10 cellular contexts compared by ENCODE assay signal in the genomic region with DNA sequence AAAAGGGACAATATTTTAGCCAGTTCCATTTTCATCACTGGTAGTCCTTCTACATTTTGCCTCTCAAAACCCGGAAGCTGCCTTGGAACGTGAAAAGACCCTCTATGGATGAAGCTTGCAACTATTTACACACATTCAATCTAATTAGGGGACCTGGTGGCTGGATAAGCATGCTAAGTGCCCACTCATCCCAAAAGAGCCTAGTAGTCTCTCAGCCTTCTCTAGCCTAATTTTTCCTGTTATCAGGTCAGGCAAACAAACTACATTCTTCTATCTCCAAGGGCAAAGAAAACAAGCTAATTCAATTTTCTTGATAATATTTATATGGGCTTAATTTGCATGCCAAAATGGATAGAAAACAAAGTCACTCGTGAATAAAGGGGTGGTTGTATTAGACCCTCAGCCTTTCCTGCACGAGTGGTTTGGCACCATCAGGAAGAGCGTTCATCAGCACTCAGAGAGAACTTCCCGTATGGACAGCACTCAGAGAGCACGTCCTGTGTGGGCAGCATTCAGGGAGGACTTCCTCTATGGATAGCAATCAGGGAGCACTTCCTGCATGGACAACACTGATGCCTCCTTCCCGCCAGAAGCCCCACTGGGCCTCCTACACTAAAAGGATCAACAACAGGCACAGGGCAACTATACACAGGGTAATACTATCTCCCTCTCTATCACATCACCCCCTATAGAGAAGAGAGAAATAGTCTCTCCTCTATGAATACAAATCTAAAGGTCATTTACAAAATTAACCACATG.
A peak's percentile ranks its signal among the peaks of the same experiment; 100 is the strongest.
DNase-seq lines count a peak whose midpoint lies in the region; ATAC-seq and TF ChIP-seq lines count a peak whose summit lies in the region.
"Had no signal": no experiment of that assay in that cellular context is flagged by ENCODE, and none has a peak within 500 bp of the region (broad histone marks: within the 10 kb centered on the region; RNA-seq: fewer than 3 reads in every experiment).

No MANE protein-coding gene starts in this region.

- peaks cover 81% of the 10 kb centered on the region for H3K4me1 Mint-ChIP-seq in activated CD4-positive, alpha-beta memory T cell treated with anti-CD3 and anti-CD28 coated beads for 36 hours (ENCODE audit: low read depth)

- H2BK5ac ChIP-seq in mesendoderm (ENCODE audit: low read length): peak overlapping the region; percentile 20

- no peak overlapping the region for H2BK120ac ChIP-seq in mesendoderm (ENCODE audit: low read depth, low read length)

- no peak overlapping the region for H4K8ac ChIP-seq in mesendoderm (ENCODE audit: low read depth, low read length)

- no peak overlapping the region for H3K4me3 Mint-ChIP-seq in activated CD4-positive, alpha-beta memory T cell treated with anti-CD3 and anti-CD28 coated beads for 36 hours
- H3K4me3 Mint-ChIP-seq: B cell had no signal

- H3K79me2 ChIP-seq in ACC112 (ENCODE audit: control insufficient read depth, insufficient read depth, low read length, unreplicated experiment) (peaks cover 88% of the 10 kb centered on the region), mesendoderm (ENCODE audit: control insufficient read depth, insufficient read depth, low read length) (peaks cover 51% of the 10 kb centered on the region)

- WGBS in mesendoderm (ENCODE audit: extremely low coverage, insufficient coverage, low lambda C conversion rate): no CpG with 5 or more reads among the region's 8 CpGs

- H3K4me2 ChIP-seq in mesendoderm (ENCODE audit: low read length): no peak overlapping the region

- peaks cover 11% of the 10 kb centered on the region for H3K79me1 ChIP-seq in mesendoderm (ENCODE audit: low read length)

- peak overlapping the region; percentile 92 for H3K18ac ChIP-seq in mesendoderm (ENCODE audit: low read length)

- no peak overlapping the region for H4K5ac ChIP-seq in mesendoderm (ENCODE audit: low read length)

- TF ChIP-seq CTCF in coronary artery (IDR thresholded peaks at IDR 0.05): no peak

- no peak overlapping the region for H2BK15ac ChIP-seq in mesendoderm (replicated peaks; ENCODE audit: low read depth)

- no peak overlapping the region for H3K27ac Mint-ChIP-seq in activated CD4-positive, alpha-beta memory T cell treated with anti-CD3 and anti-CD28 coated beads for 36 hours
- H3K27ac Mint-ChIP-seq: B cell had no signal

- CTCF ChIA-PET in activated CD4-positive, alpha-beta memory T cell treated with anti-CD3 and anti-CD28 coated beads for 36 hours (lab: Charles Lee): interaction anchor here (0.7 to 1.6 kb wide), 3 partner anchors 9 to 261 kb away, joined by 3 to 4 read pairs (median 3); no protein-coding TSS in a partner anchor

- POLR2A ChIA-PET in activated CD4-positive, alpha-beta memory T cell treated with anti-CD3 and anti-CD28 coated beads for 36 hours (lab: Charles Lee): no interaction called here

- no peaks in the 10 kb centered on the region for H3K27me3 ChIP-seq in ACC112 (ENCODE audit: insufficient read depth, low read length)
- no peaks in the 10 kb centered on the region for H3K27me3 ChIP-seq in mesendoderm (ENCODE audit: insufficient read depth, low read length, poor library complexity)

- H3K9me3 Mint-ChIP-seq in activated CD4-positive, alpha-beta memory T cell treated with anti-CD3 and anti-CD28 coated beads for 36 hours: no peaks in the 10 kb centered on the region

- H3K9ac ChIP-seq in mesendoderm (ENCODE audit: low read length): no peak overlapping the region

- peak overlapping the region; percentile 51 for H3K56ac ChIP-seq in mesendoderm (ENCODE audit: low read length)

- H3K36me3 ChIP-seq in ACC112 (ENCODE audit: insufficient read depth, low read length): peaks cover 2% of the 10 kb centered on the region
- H3K36me3 ChIP-seq in mesendoderm (ENCODE audit: control insufficient read depth, insufficient read depth, low read length): no peaks in the 10 kb centered on the region

- H3K27ac ChIP-seq in ACC112 (ENCODE audit: low read depth, low read length) (peak overlapping the region; percentile 97), coronary artery (peak overlapping the region in 1 of 2 donors; percentile 51), mesendoderm (ENCODE audit: low read depth, low read length) (peak overlapping the region; percentile 14)

- no peaks in the 10 kb centered on the region for H3K27me3 Mint-ChIP-seq in activated CD4-positive, alpha-beta memory T cell treated with anti-CD3 and anti-CD28 coated beads for 36 hours
- H3K27me3 Mint-ChIP-seq: B cell had no signal

- no peak for ATAC-seq in GM21526 (IDR thresholded peaks at IDR 0.05; ENCODE audit: low FRiP score, unreplicated experiment)
- ATAC-seq in GM19328 (IDR thresholded peaks at IDR 0.05; ENCODE audit: unreplicated experiment): no peak

- intact Hi-C loops in activated CD4-positive, alpha-beta memory T cell treated with anti-CD3 and anti-CD28 coated beads for 36 hours (cut with micrococcal nuclease): no loop called here

- peaks cover 94% of the 10 kb centered on the region for H3K4me1 ChIP-seq in ACC112 (ENCODE audit: control insufficient read depth, insufficient read depth, low read length, unreplicated experiment)
- H3K4me1 ChIP-seq in mesendoderm (ENCODE audit: control insufficient read depth, low read depth, low read length): peaks cover 15% of the 10 kb centered on the region

- no peak overlapping the region for H2AFZ ChIP-seq in ACC112 (ENCODE audit: low read length, unreplicated experiment)

- DNase-seq in NCI-H1092 (lab: John Stamatoyannopoulos, UW) (peak; percentile 19), coronary artery (ENCODE audit: low spot score) (no peak), mesendoderm (peak; percentile 88), OCI-M2 (lab: John Stamatoyannopoulos, UW; ENCODE audit: unreplicated experiment) (no peak)
- DNase-seq in activated CD4-positive, alpha-beta memory T cell treated with anti-CD3 and anti-CD28 coated beads for 36 hours: no peak
- DNase-seq: stimulated activated CD8-positive, alpha-beta memory T cell treated with anti-CD3 and anti-CD28 coated beads, Interleukin-4, amount 100 ng/mL, for 48 hours had no signal

- H3K4me3 ChIP-seq in ACC112 (ENCODE audit: low read depth, low read length): peak overlapping the region; percentile 21; the same call in 1 of the 2 replicates
- H3K4me3 ChIP-seq in coronary artery: peak overlapping the region; percentile 21
- no peak overlapping the region for H3K4me3 ChIP-seq in mesendoderm (ENCODE audit: low read length)

- no peak overlapping the region for H2AK5ac ChIP-seq in mesendoderm (ENCODE audit: low read length)

- H3K4ac ChIP-seq in mesendoderm (ENCODE audit: low read depth, low read length): no peak overlapping the region

- no peak overlapping the region for H3K23ac ChIP-seq in mesendoderm (ENCODE audit: low read length)

- peaks cover 2% of the 10 kb centered on the region for H3K36me3 Mint-ChIP-seq in activated CD4-positive, alpha-beta memory T cell treated with anti-CD3 and anti-CD28 coated beads for 36 hours

Comparison
In these comparisons a context has a peak if more than half of its experiments do, and no peak if none do; other contexts are left out.
1. DNase-seq: peak in NCI-H1092 (single experiment) and mesendoderm (single experiment); none in coronary artery (single experiment), activated CD4-positive, alpha-beta memory T cell treated with anti-CD3 and anti-CD28 coated beads for 36 hours (single experiment) and OCI-M2 (single experiment).